In the genomic region with DNA sequence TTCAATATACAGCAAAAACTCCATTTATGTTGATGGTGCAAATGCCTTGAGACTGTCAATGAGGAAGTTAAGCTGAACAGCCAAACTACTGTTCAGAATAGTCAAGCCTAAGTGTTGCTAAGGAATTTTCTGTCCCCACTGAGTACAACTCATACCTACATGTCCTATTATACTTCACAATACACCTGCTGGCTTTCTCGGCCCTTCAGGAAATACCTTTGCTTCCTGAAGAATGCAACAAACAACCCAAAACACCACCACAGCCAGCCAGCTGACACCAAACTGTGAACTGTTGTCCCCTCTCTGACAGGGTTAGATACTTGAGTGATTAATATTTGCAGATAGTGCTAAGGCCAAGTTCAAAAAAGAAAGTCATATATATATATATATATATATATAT, we compare ENCODE assay signal across 14 cellular contexts. TPM values are rescaled to one million over a fixed set of nuclear protein-coding genes. Genes with fewer than 3 reads are reported as not detected.
DNase-seq lines count a peak whose midpoint lies in the region; ATAC-seq and TF ChIP-seq lines count a peak whose summit lies in the region.
"Had no signal": no experiment of that assay in that cellular context is flagged by ENCODE, and none has a peak within 500 bp of the region (broad histone marks: within the 10 kb centered on the region; RNA-seq: fewer than 3 reads in every experiment).

No MANE protein-coding gene starts in this region.

- no peaks in the 10 kb centered on the region for H3K9me3 ChIP-seq in CD8-positive, alpha-beta T cell (ENCODE audit: low read length)
- H3K9me3 ChIP-seq in H9 (ENCODE audit: control insufficient read depth, low read depth, low read length) (no peaks in the 10 kb centered on the region), tibial artery (no peaks in the 10 kb centered on the region), T-helper 17 cell (ENCODE audit: control insufficient read depth, low read length, poor library complexity, severe bottlenecking) (no peaks in the 10 kb centered on the region)
- H3K9me3 ChIP-seq: HAP-1, Peyer's patch, SK-N-SH had no signal

- no peak overlapping the region for H4K91ac ChIP-seq in H9 (ENCODE audit: insufficient read length, low read depth, low read length)

- no peak overlapping the region for H3K9ac ChIP-seq in H9 (ENCODE audit: extremely low read depth, insufficient read length, low read length)
- H3K9ac ChIP-seq: SK-N-SH had no signal

- no peak overlapping the region for H3K14ac ChIP-seq in H9 (ENCODE audit: insufficient read depth, low read length)

- no peak overlapping the region for H2BK5ac ChIP-seq in H9 (ENCODE audit: insufficient read length, low read length)

- H3K27me3 ChIP-seq in CD8-positive, alpha-beta T cell (ENCODE audit: insufficient read depth, low read length), result no peaks in the 10 kb centered on the region
- H3K27me3 ChIP-seq in H9 (ENCODE audit: insufficient read depth, low read length) (no peaks in the 10 kb centered on the region; the same call in 1 of the 2 replicates), tibial artery (peaks cover 0 to 3% of the 10 kb centered on the region in 2 donors)
- H3K27me3 ChIP-seq: Peyer's patch had no signal

- H3K23ac ChIP-seq in H9 (ENCODE audit: insufficient read length, low read depth, low read length), result no peak overlapping the region

- H3K18ac ChIP-seq in H9 (ENCODE audit: insufficient read length, low read depth, low read length), result no peak overlapping the region

- H3K27ac Mint-ChIP-seq in CD8-positive, alpha-beta T cell, result peak overlapping the region; percentile 24
- peak overlapping the region in 2 of 3 experiments; percentile 4 to 36; a peak in 1 of 7 replicates for H3K27ac Mint-ChIP-seq in H9
- H3K27ac Mint-ChIP-seq in dendritic cell treated with granulocyte-macrophage colony-stimulating factor and Interleukin-4, amounts not matched to agents 40 ng/mL and 50 ng/mL, for 4 days, result peak overlapping the region; percentile 61
- H3K27ac Mint-ChIP-seq in nephron, result peak overlapping the region; percentile 36 to 98 (median 92)
- no peak overlapping the region for H3K27ac Mint-ChIP-seq in T-helper 17 cell
- H3K27ac Mint-ChIP-seq: CD4-positive, alpha-beta T cell had no signal

- no peaks in the 10 kb centered on the region for H3K36me3 Mint-ChIP-seq in CD8-positive, alpha-beta T cell
- H3K36me3 Mint-ChIP-seq in H9 (ENCODE audit: insufficient read depth in 1 of 3, low read depth in 3 of 3) (no peaks in the 10 kb centered on the region), nephron (ENCODE audit: low read depth) (no peaks in the 10 kb centered on the region), T-helper 17 cell (ENCODE audit: low read depth) (no peaks in the 10 kb centered on the region)
- H3K36me3 Mint-ChIP-seq in dendritic cell treated with granulocyte-macrophage colony-stimulating factor and Interleukin-4, amounts not matched to agents 40 ng/mL and 50 ng/mL, for 4 days (ENCODE audit: low read depth), result no peaks in the 10 kb centered on the region

- H2AFZ ChIP-seq in H9 (ENCODE audit: low read length), result no peak overlapping the region

- no peak overlapping the region for H4K8ac ChIP-seq in H9 (replicated peaks; ENCODE audit: insufficient read length, low read depth, low read length)

- TF ChIP-seq CTCF in CD8-positive, alpha-beta T cell (IDR thresholded peaks at IDR 0.05), result no peak
- TF ChIP-seq CTCF in H9 (conservative IDR thresholded peaks at IDR 0.05) (no peak), nephron (IDR thresholded peaks at IDR 0.05; ENCODE audit: unreplicated experiment in 3 of 3) (no peak), tibial artery (IDR thresholded peaks at IDR 0.05) (no peak)

- peaks cover 28% of the 10 kb centered on the region for H3K4me1 Mint-ChIP-seq in CD8-positive, alpha-beta T cell (ENCODE audit: low read depth)
- H3K4me1 Mint-ChIP-seq in H9, result peaks cover 16 to 18% of the 10 kb centered on the region in 2 experiments
- H3K4me1 Mint-ChIP-seq in dendritic cell treated with granulocyte-macrophage colony-stimulating factor and Interleukin-4, amounts not matched to agents 40 ng/mL and 50 ng/mL, for 4 days (ENCODE audit: low read depth), result peaks cover 51% of the 10 kb centered on the region
- H3K4me1 Mint-ChIP-seq in nephron, result peaks cover 50% of the 10 kb centered on the region
- H3K4me1 Mint-ChIP-seq in T-helper 17 cell, result peaks cover 20% of the 10 kb centered on the region

- H3T11ph ChIP-seq in H9 (ENCODE audit: low read length), result no peak overlapping the region

- no peak overlapping the region for H3K4me3 Mint-ChIP-seq in CD8-positive, alpha-beta T cell
- no peak overlapping the region for H3K4me3 Mint-ChIP-seq in H9
- no peak overlapping the region for H3K4me3 Mint-ChIP-seq in dendritic cell treated with granulocyte-macrophage colony-stimulating factor and Interleukin-4, amounts not matched to agents 40 ng/mL and 50 ng/mL, for 4 days
- no peak overlapping the region for H3K4me3 Mint-ChIP-seq in nephron
- H3K4me3 Mint-ChIP-seq in T-helper 17 cell, result no peak overlapping the region
- H3K4me3 Mint-ChIP-seq: CD4-positive, alpha-beta T cell had no signal

- no peaks in the 10 kb centered on the region for H4K20me1 ChIP-seq in H9 (ENCODE audit: control insufficient read depth, insufficient read depth, insufficient read length)

- no peak overlapping the region for H3K4ac ChIP-seq in H9 (ENCODE audit: low read depth, low read length)

- peaks cover 5% of the 10 kb centered on the region for H3K4me1 ChIP-seq in CD8-positive, alpha-beta T cell (ENCODE audit: insufficient read depth, low read length)
- H3K4me1 ChIP-seq in H9 (ENCODE audit: insufficient read depth, low read length) (peaks cover 4% of the 10 kb centered on the region; the same call in 1 of the 2 replicates), tibial artery (no peaks in the 10 kb centered on the region)
- H3K4me1 ChIP-seq: HAP-1 had no signal

- H3K4me2 ChIP-seq in H9 (ENCODE audit: insufficient read depth, insufficient read length, low read length), result no peak overlapping the region
- H3K4me2 ChIP-seq: SK-N-SH had no signal

- DNase-seq in CD8-positive, alpha-beta T cell, result no peak
- DNase-seq in H9 (no peak), HEK293T (ENCODE audit: extremely low spot score) (no peak), tibial artery (no peak), T-helper 17 cell (no peak)
- DNase-seq: CD4-positive, alpha-beta T cell; NCI-H187 treated with DMSO at 0.1 percent for 48 hours; NCI-H446; Peyer's patch; SK-N-SH had no signal

- H2BK15ac ChIP-seq in H9 (ENCODE audit: low read depth, low read length), result no peak overlapping the region

- no peak overlapping the region for H3K56ac ChIP-seq in H9 (ENCODE audit: insufficient read length, low read depth, low read length)

- H2AK5ac ChIP-seq in H9 (ENCODE audit: insufficient read length, low read length), result no peak overlapping the region

- H4K5ac ChIP-seq in H9 (ENCODE audit: insufficient read length, low read depth, low read length), result no peak overlapping the region

- no peak overlapping the region for H3K27ac ChIP-seq in CD8-positive, alpha-beta T cell (ENCODE audit: low read depth, low read length)
- H3K27ac ChIP-seq in H9 (ENCODE audit: insufficient read length, low read depth, low read length) (no peak overlapping the region), tibial artery (no peak overlapping the region)
- H3K27ac ChIP-seq: Peyer's patch had no signal

- H2BK120ac ChIP-seq in H9 (ENCODE audit: low read depth, low read length, poor library complexity, severe bottlenecking), result no peak overlapping the region

- no peaks in the 10 kb centered on the region for H3K9me3 Mint-ChIP-seq in CD8-positive, alpha-beta T cell
- no peaks in the 10 kb centered on the region for H3K9me3 Mint-ChIP-seq in H9
- no peaks in the 10 kb centered on the region for H3K9me3 Mint-ChIP-seq in dendritic cell treated with granulocyte-macrophage colony-stimulating factor and Interleukin-4, amounts not matched to agents 40 ng/mL and 50 ng/mL, for 4 days
- no peaks in the 10 kb centered on the region for H3K9me3 Mint-ChIP-seq in nephron
- H3K9me3 Mint-ChIP-seq: CD4-positive, alpha-beta T cell had no signal

- WGBS in H9 (ENCODE audit: extremely low coverage, insufficient read length, low lambda C conversion rate), result no CpG with 5 or more reads among the region's 1 CpG

- H3K27me3 Mint-ChIP-seq in CD8-positive, alpha-beta T cell (ENCODE audit: low read depth), result no peaks in the 10 kb centered on the region
- H3K27me3 Mint-ChIP-seq in H9 (ENCODE audit: low read depth), result no peaks in the 10 kb centered on the region
- no peaks in the 10 kb centered on the region for H3K27me3 Mint-ChIP-seq in dendritic cell treated with granulocyte-macrophage colony-stimulating factor and Interleukin-4, amounts not matched to agents 40 ng/mL and 50 ng/mL, for 4 days
- H3K27me3 Mint-ChIP-seq in nephron (ENCODE audit: low read depth), result no peaks in the 10 kb centered on the region
- H3K27me3 Mint-ChIP-seq in T-helper 17 cell, result no peaks in the 10 kb centered on the region
- H3K27me3 Mint-ChIP-seq: CD4-positive, alpha-beta T cell had no signal

- no peak for ATAC-seq in CD8-positive, alpha-beta T cell
- ATAC-seq in T-helper 17 cell, result no peak
- ATAC-seq: K562 had no signal

- H3K36me3 ChIP-seq in CD8-positive, alpha-beta T cell (ENCODE audit: insufficient read depth, low read length), result no peaks in the 10 kb centered on the region
- no peaks in the 10 kb centered on the region for H3K36me3 ChIP-seq in tibial artery
- H3K36me3 ChIP-seq: HAP-1, Peyer's patch had no signal

- H2BK20ac ChIP-seq in H9 (ENCODE audit: low read depth, low read length, poor library complexity, severe bottlenecking), result no peak overlapping the region

- intact Hi-C loops in CD8-positive, alpha-beta T cell (cut with DNase I, micrococcal nuclease), result no loop called here
- intact Hi-C loops in dendritic cell treated with granulocyte-macrophage colony-stimulating factor and Interleukin-4, amounts not matched to agents 40 ng/mL and 50 ng/mL, for 4 days (cut with micrococcal nuclease), result no loop called here
- intact Hi-C loops in tibial artery (cut with DNase I; ENCODE audit: low total_unique reads), result no loop called here

- no peak overlapping the region for H2BK12ac ChIP-seq in H9 (ENCODE audit: insufficient read length, low read depth, low read length)

- H3K79me1 ChIP-seq in H9 (ENCODE audit: insufficient read depth, low read depth, low read length, poor library complexity, severe bottlenecking), result no peaks in the 10 kb centered on the region

- H3K4me3 ChIP-seq in CD8-positive, alpha-beta T cell (ENCODE audit: low read depth, low read length), result no peak overlapping the region
- no peak overlapping the region for H3K4me3 ChIP-seq in tibial artery
- H3K4me3 ChIP-seq: HAP-1, K562, Peyer's patch had no signal

- H3K23me2 ChIP-seq in H9 (ENCODE audit: insufficient read length, low read depth, low read length, poor library complexity, severe bottlenecking), result no peaks in the 10 kb centered on the region

- POLR2A ChIA-PET in CD8-positive, alpha-beta T cell (lab: Charles Lee), result no interaction called here
- POLR2A ChIA-PET in HEK293T (lab: Yijun Ruan, JAX), result no interaction called here

- CTCF ChIA-PET in CD8-positive, alpha-beta T cell (lab: Charles Lee), result no interaction called here
- CTCF ChIA-PET in HEK293T (lab: Yijun Ruan, JAX), result no interaction called here

- no peaks in the 10 kb centered on the region for H3K79me2 ChIP-seq in H9 (ENCODE audit: insufficient read depth, low read length)

TF ChIP-seq in HEK293T, 16 proteins besides CTCF, POLR2A, EP300 and RAD21 (continues in another document):
- TF ChIP-seq BHLHE40 (IDR thresholded peaks at IDR 0.05; ENCODE audit: borderline replicate concordance) (no peak), SUZ12 (IDR thresholded peaks at IDR 0.05) (no peak)

RNA-seq across cellular contexts. Expression of a gene that starts 27.9 kb away (rescaled TPM):
- 10 to 100 TPM; 33.4 to 35.8 TPM for total RNA-seq in CD8-positive, alpha-beta T cell
- 117 and 122 TPM in 2 replicates for total RNA-seq in H9 (2021)
- total RNA-seq in T-helper 17 cell, result 10 to 100 TPM; 53.8 to 72.1 TPM
